ENCODE assay signal across 8 cellular contexts in the genomic region with DNA sequence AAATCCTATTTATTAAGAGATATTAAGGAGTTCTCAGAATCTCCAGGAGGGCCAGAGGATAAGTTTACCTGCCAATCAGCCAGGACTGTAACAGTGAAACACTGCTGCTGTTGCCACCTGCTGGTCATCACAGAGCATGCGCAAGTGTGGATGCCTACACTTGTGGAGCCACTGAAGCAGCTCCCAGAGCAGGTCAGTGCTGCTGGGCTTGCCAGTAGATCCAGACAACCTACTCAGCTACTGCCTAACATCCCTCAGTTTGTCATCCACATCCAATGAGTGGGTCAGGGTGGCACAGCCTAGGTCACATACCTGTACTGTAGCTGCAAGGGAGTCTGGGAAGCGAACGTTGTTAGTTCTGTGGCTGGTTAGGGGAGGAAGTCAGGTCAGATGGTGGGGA. TPM values are rescaled to one million over a fixed set of nuclear protein-coding genes. Genes with fewer than 3 reads are reported as not detected.
DNase-seq lines count a peak whose midpoint lies in the region; ATAC-seq and TF ChIP-seq lines count a peak whose summit lies in the region.

No MANE protein-coding gene starts in this region.

- H3K4me1 ChIP-seq in right cardiac atrium (ENCODE audit: control insufficient read depth, insufficient read depth, low read length), result peaks cover 4% of the 10 kb centered on the region
- H3K4me1 ChIP-seq in neuronal stem cell (ENCODE audit: control insufficient read depth in 2 of 2, insufficient read depth in 1 of 2, low read depth in 1 of 2, low read length in 2 of 2), result peaks cover 5 to 15% of the 10 kb centered on the region in 2 donors

- H3K23ac ChIP-seq in neuronal stem cell (ENCODE audit: low read depth, low read length, poor library complexity), result no peak overlapping the region

- H3K27ac ChIP-seq in RWPE1 (no peak overlapping the region), right cardiac atrium (ENCODE audit: low read length) (no peak overlapping the region), neuronal stem cell (replicated peaks; ENCODE audit: low read length) (no peak overlapping the region)

- H3K4me3 ChIP-seq in AG09309 (ENCODE audit: control insufficient read depth, low read depth, low read length) (no peak overlapping the region), right cardiac atrium (ENCODE audit: low read length) (no peak overlapping the region), neuronal stem cell (ENCODE audit: low read length in 2 of 2) (peak overlapping the region in 1 of 2 donors; percentile 9)

- H2BK120ac ChIP-seq in neuronal stem cell (ENCODE audit: low read depth, low read length), result no peak overlapping the region

- H3K4ac ChIP-seq in neuronal stem cell (ENCODE audit: low read length), result no peak overlapping the region

- TF ChIP-seq CTCF in AG09309 (IDR thresholded peaks at IDR 0.05; ENCODE audit: control insufficient read depth, insufficient read depth, low read depth, low read length, missing control alignments) (peak; percentile 79), RWPE1 (conservative IDR thresholded peaks at IDR 0.05; ENCODE audit: low read depth) (peak; percentile 41)

- H3K27me3 ChIP-seq in right cardiac atrium (ENCODE audit: control insufficient read depth, insufficient read depth) (no peaks in the 10 kb centered on the region), neuronal stem cell (ENCODE audit: control insufficient read depth in 3 of 3, insufficient read depth in 3 of 3, low read depth in 1 of 3, low read length in 3 of 3) (no peaks in the 10 kb centered on the region)

- H3K79me1 ChIP-seq in neuronal stem cell (ENCODE audit: low read depth, low read length), result no peaks in the 10 kb centered on the region

- H3K4me2 ChIP-seq in neuronal stem cell (ENCODE audit: insufficient read depth, low read length, poor library complexity, severe bottlenecking), result no peak overlapping the region

- H2BK12ac ChIP-seq in neuronal stem cell (ENCODE audit: low read length), result no peak overlapping the region

- 93% methylated on average over 3 of the region's 3 CpGs for WGBS in right cardiac atrium
- no CpG with 5 or more reads among the region's 3 CpGs for WGBS in neuronal stem cell (ENCODE audit: extremely low coverage in 2 of 2, insufficient read length in 2 of 2, insufficient replicate concordance in 1 of 2), 2 donors

- DNase-seq in AG09309 (ENCODE audit: low read depth) (no peak), RWPE1 (ENCODE audit: low spot score) (peak; percentile 34), right cardiac atrium (peak in 2 of 3 donors; percentile 47 to 58), neuronal stem cell (ENCODE audit: low spot score) (no peak)
- peak; percentile 28 for DNase-seq in activated gamma-delta T cell treated with anti-CD3 and anti-CD28 coated beads, Interleukin-2, amount 50 U/mL, for 16 hours (ENCODE audit: low read depth)
- peak; percentile 53 for DNase-seq in stimulated activated CD4-positive, alpha-beta T cell treated with anti-CD3 and anti-CD28 coated beads, Interleukin-4, amount 100 ng/mL, for 1 hour

- H3K14ac ChIP-seq in neuronal stem cell (ENCODE audit: low read length), result no peak overlapping the region

- no peak overlapping the region for H3K9ac ChIP-seq in neuronal stem cell (ENCODE audit: low read depth, low read length, poor library complexity)

- peaks cover 4 to 31% of the 10 kb centered on the region in 2 donors for H3K36me3 ChIP-seq in neuronal stem cell (replicated peaks in 1 of 2; ENCODE audit: control insufficient read depth in 2 of 2, insufficient read depth in 2 of 2, low read length in 2 of 2)

- peak; percentile 88 for ATAC-seq in GM18909 (IDR thresholded peaks at IDR 0.05; ENCODE audit: poor library complexity, unreplicated experiment)
- ATAC-seq in HG03108 (IDR thresholded peaks at IDR 0.05; ENCODE audit: unreplicated experiment), result peak; percentile 75
- ATAC-seq in right cardiac atrium, result peak; percentile 51 to 60

- no peak overlapping the region for H2AFZ ChIP-seq in neuronal stem cell (ENCODE audit: low read length)

- POLR2A ChIA-PET in RWPE1 (lab: Yijun Ruan, JAX; ENCODE audit: low non-redundant PET), result no interaction called here

- CTCF ChIA-PET in RWPE1 (lab: Yijun Ruan, JAX), result interaction anchor here (0.6 to 0.7 kb wide), 2 partner anchors 35 to 97 kb away, joined by 6 to 8 read pairs; no protein-coding TSS in a partner anchor

- no peak overlapping the region for H2BK15ac ChIP-seq in neuronal stem cell (ENCODE audit: low read length)

- no peak overlapping the region for H2BK5ac ChIP-seq in neuronal stem cell (ENCODE audit: low read length)

- H3K9me3 ChIP-seq in right cardiac atrium (ENCODE audit: control insufficient read depth, low read length) (no peaks in the 10 kb centered on the region), neuronal stem cell (replicated peaks in 1 of 2; ENCODE audit: control insufficient read depth in 2 of 2, insufficient read depth in 1 of 2, low read depth in 1 of 2, low read length in 2 of 2) (peaks cover 4 to 14% of the 10 kb centered on the region in 2 donors)

- H4K91ac ChIP-seq in neuronal stem cell (ENCODE audit: low read depth, low read length, poor library complexity), result no peak overlapping the region

- intact Hi-C loops in right cardiac atrium (cut with DNase I), result loop anchor here in 2 of 4 donors (10.0 kb wide), 3 partner anchors 93 to 403 kb away; no protein-coding TSS in a partner anchor

- no peak overlapping the region for H2AK5ac ChIP-seq in neuronal stem cell (ENCODE audit: low read depth, low read length)

- no peak overlapping the region for H4K8ac ChIP-seq in neuronal stem cell (ENCODE audit: low read depth, low read length)

- no peak overlapping the region for H3K18ac ChIP-seq in neuronal stem cell (ENCODE audit: low read length)

RNA-seq across cellular contexts. Expression of gene NHSL1, which starts 18.3 kb away (rescaled TPM):
- total RNA-seq in right cardiac atrium, result 10 to 100 TPM; 35.4 to 46.5 (median 38.8) TPM
- 10.5 TPM for polyA plus RNA-seq in right cardiac atrium
- polyA plus RNA-seq in neuronal stem cell (2013, experiment 1 of 2), result 21.8 TPM
- 24.5 TPM for polyA plus RNA-seq in neuronal stem cell (2013, experiment 2 of 2)

Comparison
In these comparisons a context has a peak if more than half of its experiments do, and no peak if none do; other contexts are left out.
1. DNase-seq: peak in RWPE1 (single experiment), activated gamma-delta T cell treated with anti-CD3 and anti-CD28 coated beads, Interleukin-2, amount 50 U/mL, for 16 hours (single experiment), right cardiac atrium (2 of 3) and stimulated activated CD4-positive, alpha-beta T cell treated with anti-CD3 and anti-CD28 coated beads, Interleukin-4, amount 100 ng/mL, for 1 hour (single experiment); none in AG09309 (single experiment) and neuronal stem cell (single experiment).
2. Peak in every context shown above with its lines, with median percentiles within 50 percentile points of each other: ATAC-seq.